Comparison of ENCODE assay signal across 1 cellular context in genomic region chr14:75044760-75045159, GRCh38.
TF ChIP-seq lines count a peak whose summit lies in the region.

No MANE protein-coding gene starts in this region.

TF ChIP-seq in K562, 482 proteins besides CTCF, POLR2A, EP300 and RAD21 (continued from another document):
- TF ChIP-seq MEIS2 (IDR thresholded peaks at IDR 0.05; ENCODE audit: partially characterized antibody) (no peak), RUNX1 (IDR thresholded peaks at IDR 0.05; ENCODE audit: low read depth) (no peak), ERF (CRISPR knock-in tag; IDR thresholded peaks at IDR 0.05) (no peak), SNAPC5 (CRISPR knock-in tag; IDR thresholded peaks at IDR 0.05) (no peak), ZNF121 (CRISPR knock-in tag; conservative IDR thresholded peaks at IDR 0.05) (no peak), EP400 (IDR thresholded peaks at IDR 0.05) (no peak), RFX1 (IDR thresholded peaks at IDR 0.05) (no peak), ARID1B (IDR thresholded peaks at IDR 0.05) (peak; percentile 66), HDAC3 (IDR thresholded peaks at IDR 0.05; ENCODE audit: borderline replicate concordance, partially characterized antibody) (no peak), TRIM28 (IDR thresholded peaks at IDR 0.05) (no peak), DLX4 (CRISPR knock-in tag; IDR thresholded peaks at IDR 0.05) (no peak), TBP (optimal IDR thresholded peaks at IDR 0.05; ENCODE audit: low read depth, low read length) (no peak), FOS (IDR thresholded peaks at IDR 0.05; ENCODE audit: extremely low read depth, insufficient read length) (no peak), DPF2 (IDR thresholded peaks at IDR 0.05) (peak; percentile 33; the same call in 1 of the 2 replicates), HMGN3 (IDR thresholded peaks at IDR 0.05; ENCODE audit: borderline replicate concordance, extremely low read depth, insufficient read length, low read depth, low read length) (no peak), SAP30 (IDR thresholded peaks at IDR 0.05; ENCODE audit: borderline replicate concordance, insufficient read depth, low read depth, low read length, poor library complexity, severe bottlenecking) (no peak), E2F4 (CRISPR knock-in tag; IDR thresholded peaks at IDR 0.05; ENCODE audit: low read depth) (no peak), ZNF445 (CRISPR knock-in tag; IDR thresholded peaks at IDR 0.05; ENCODE audit: low read depth) (no peak), CBX8 (IDR thresholded peaks at IDR 0.05; ENCODE audit: borderline replicate concordance, extremely low read depth, low read depth, low read length, poor library complexity, severe bottlenecking) (no peak)
- TF ChIP-seq, protein P1, sequence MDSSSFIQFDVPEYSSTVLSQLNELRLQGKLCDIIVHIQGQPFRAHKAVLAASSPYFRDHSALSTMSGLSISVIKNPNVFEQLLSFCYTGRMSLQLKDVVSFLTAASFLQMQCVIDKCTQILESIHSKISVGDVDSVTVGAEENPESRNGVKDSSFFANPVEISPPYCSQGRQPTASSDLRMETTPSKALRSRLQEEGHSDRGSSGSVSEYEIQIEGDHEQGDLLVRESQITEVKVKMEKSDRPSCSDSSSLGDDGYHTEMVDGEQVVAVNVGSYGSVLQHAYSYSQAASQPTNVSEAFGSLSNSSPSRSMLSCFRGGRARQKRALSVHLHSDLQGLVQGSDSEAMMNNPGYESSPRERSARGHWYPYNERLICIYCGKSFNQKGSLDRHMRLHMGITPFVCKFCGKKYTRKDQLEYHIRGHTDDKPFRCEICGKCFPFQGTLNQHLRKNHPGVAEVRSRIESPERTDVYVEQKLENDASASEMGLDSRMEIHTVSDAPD (CRISPR knock-in tag; IDR thresholded peaks at IDR 0.05) = no peak
